ENCODE assay signal across 20 cellular contexts in the genomic region with DNA sequence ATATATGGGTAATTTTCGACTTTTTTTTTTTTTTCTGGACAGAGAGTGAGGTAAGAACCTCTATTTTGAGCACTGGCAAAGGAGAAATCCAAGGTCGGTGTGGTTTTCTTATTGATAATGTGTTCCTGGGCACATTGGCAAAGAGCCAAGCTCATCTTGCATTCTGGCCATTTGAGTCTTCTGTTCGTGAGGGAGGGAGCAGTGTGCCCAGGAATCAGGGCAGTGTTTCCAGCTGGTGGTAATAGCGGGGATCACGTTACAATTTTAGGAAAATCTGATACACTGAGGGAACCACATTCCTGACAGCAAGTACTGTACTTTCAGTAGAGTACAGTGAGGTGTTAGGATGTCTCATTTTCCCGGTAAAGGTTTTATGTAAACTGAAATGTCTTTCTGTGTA.
DNase-seq lines count a peak whose midpoint lies in the region; ATAC-seq and TF ChIP-seq lines count a peak whose summit lies in the region.
"Had no signal": no experiment of that assay in that cellular context is flagged by ENCODE, and none has a peak within 500 bp of the region (broad histone marks: within the 10 kb centered on the region; RNA-seq: fewer than 3 reads in every experiment).

No MANE protein-coding gene starts in this region.

- H3K4me3 ChIP-seq in WERI-Rb-1 (ENCODE audit: low read depth, low read length) (no peak overlapping the region), testis (no peak overlapping the region), MG63 (no peak overlapping the region)
- H3K4me3 ChIP-seq: A549, uterus had no signal

- DNase-seq in NCI-H2081 (lab: John Stamatoyannopoulos, UW) (peak; percentile 1 to 31), NCI-H2081 treated with DMSO at 0.1 percent for 48 hours (lab: John Stamatoyannopoulos, UW) (no peak), NCI-H345 (lab: John Stamatoyannopoulos, UW) (peak; percentile 60), WERI-Rb-1 (peak; percentile 6), testis (peak; percentile 59), MG63 (no peak)
- DNase-seq in activated naive CD4-positive, alpha-beta T cell treated with anti-CD3 and anti-CD28 coated beads for 36 hours: no peak
- DNase-seq: activated CD4-positive, alpha-beta T cell treated with anti-CD3 and anti-CD28 coated beads, Interleukin-2, amount 50 U/mL, for 1 hour; CD4-positive, alpha-beta memory T cell; dermis blood vessel endothelial cell; GOT3; mammary epithelial cell; NCI-H1694 treated with DMSO at 0.1 percent for 48 hours; uterus had no signal

- no peaks in the 10 kb centered on the region for H3K36me3 ChIP-seq in WERI-Rb-1
- no peaks in the 10 kb centered on the region for H3K36me3 ChIP-seq in testis (ENCODE audit: low read depth, missing control alignments)
- no peaks in the 10 kb centered on the region for H3K36me3 ChIP-seq in MG63
- H3K36me3 ChIP-seq: uterus had no signal

- CTCF ChIA-PET in activated naive CD4-positive, alpha-beta T cell treated with anti-CD3 and anti-CD28 coated beads for 36 hours (lab: Charles Lee): interaction anchor here (0.6 to 0.7 kb wide), 2 partner anchors 537 to 601 kb away, joined by 3 to 4 read pairs; no protein-coding TSS in a partner anchor

- no peaks in the 10 kb centered on the region for H3K9me3 ChIP-seq in WERI-Rb-1 (ENCODE audit: severe bottlenecking)
- H3K9me3 ChIP-seq in testis: no peaks in the 10 kb centered on the region
- H3K9me3 ChIP-seq in MG63: no peaks in the 10 kb centered on the region
- H3K9me3 ChIP-seq: A549, uterus had no signal

- H3K36me3 Mint-ChIP-seq in activated naive CD4-positive, alpha-beta T cell treated with anti-CD3 and anti-CD28 coated beads for 36 hours (ENCODE audit: low read depth): no peaks in the 10 kb centered on the region
- H3K36me3 Mint-ChIP-seq: activated naive CD4-positive, alpha-beta T cell treated with anti-CD3 and anti-CD28 coated beads, Interleukin-2, amount 50 U/mL, for 24 hours; brain; CD4-positive, alpha-beta memory T cell had no signal

- no peaks in the 10 kb centered on the region for H3K9me3 Mint-ChIP-seq in activated naive CD4-positive, alpha-beta T cell treated with anti-CD3 and anti-CD28 coated beads for 36 hours
- H3K9me3 Mint-ChIP-seq: activated naive CD4-positive, alpha-beta T cell treated with anti-CD3 and anti-CD28 coated beads, Interleukin-2, amount 50 U/mL, for 24 hours; brain; CD4-positive, alpha-beta memory T cell; nephron had no signal

- no peaks in the 10 kb centered on the region for H3K4me1 Mint-ChIP-seq in activated naive CD4-positive, alpha-beta T cell treated with anti-CD3 and anti-CD28 coated beads for 36 hours (ENCODE audit: low read depth)
- H3K4me1 Mint-ChIP-seq: activated naive CD4-positive, alpha-beta T cell treated with anti-CD3 and anti-CD28 coated beads, Interleukin-2, amount 50 U/mL, for 24 hours; CD4-positive, alpha-beta memory T cell had no signal

- H3K27ac ChIP-seq in WERI-Rb-1 (no peak overlapping the region), testis (no peak overlapping the region)
- H3K27ac ChIP-seq: A549, KMS-11, uterus had no signal

- no peak for ATAC-seq in GM19395 (IDR thresholded peaks at IDR 0.05; ENCODE audit: unreplicated experiment)
- ATAC-seq: A549 had no signal

- TF ChIP-seq CTCF in WERI-Rb-1 (IDR thresholded peaks at IDR 0.05; ENCODE audit: low read depth, low read length) (no peak), testis (IDR thresholded peaks at IDR 0.05) (no peak)

- WGBS in testis, 2 donors: 20 to 46% methylated on average over 6 of the region's 6 CpGs

- TF ChIP-seq POLR2A in testis (IDR thresholded peaks at IDR 0.05): no peak

- intact Hi-C loops in testis (cut with DNase I; ENCODE audit: low total_unique reads): no loop called here
- intact Hi-C loops in activated naive CD4-positive, alpha-beta T cell treated with anti-CD3 and anti-CD28 coated beads for 36 hours (cut with micrococcal nuclease): no loop called here

- no peak overlapping the region for H3K4me3 Mint-ChIP-seq in activated naive CD4-positive, alpha-beta T cell treated with anti-CD3 and anti-CD28 coated beads for 36 hours
- H3K4me3 Mint-ChIP-seq: activated naive CD4-positive, alpha-beta T cell treated with anti-CD3 and anti-CD28 coated beads, Interleukin-2, amount 50 U/mL, for 24 hours; brain; CD4-positive, alpha-beta memory T cell had no signal

- peaks cover 2% of the 10 kb centered on the region for H3K27me3 Mint-ChIP-seq in activated naive CD4-positive, alpha-beta T cell treated with anti-CD3 and anti-CD28 coated beads for 36 hours (ENCODE audit: low read depth)

- no peak overlapping the region for H3K27ac Mint-ChIP-seq in activated naive CD4-positive, alpha-beta T cell treated with anti-CD3 and anti-CD28 coated beads for 36 hours
- H3K27ac Mint-ChIP-seq: activated naive CD4-positive, alpha-beta T cell treated with anti-CD3 and anti-CD28 coated beads, Interleukin-2, amount 50 U/mL, for 24 hours; CD4-positive, alpha-beta memory T cell had no signal

- H3K27me3 ChIP-seq in WERI-Rb-1 (ENCODE audit: insufficient read depth, low read depth, severe bottlenecking) (peaks cover 3% of the 10 kb centered on the region), testis (no peaks in the 10 kb centered on the region), MG63 (peaks cover 8% of the 10 kb centered on the region; the same call in 1 of the 2 replicates)
- H3K27me3 ChIP-seq: uterus had no signal

- H3K4me1 ChIP-seq in testis: no peaks in the 10 kb centered on the region
- H3K4me1 ChIP-seq: A549, uterus had no signal

Comparison
In these comparisons a context has a peak if more than half of its experiments do, and no peak if none do; other contexts are left out.
1. DNase-seq: peak in NCI-H2081 (2 of 2), NCI-H345 (single experiment), WERI-Rb-1 (single experiment) and testis (single experiment); none in NCI-H2081 treated with DMSO at 0.1 percent for 48 hours (single experiment), activated naive CD4-positive, alpha-beta T cell treated with anti-CD3 and anti-CD28 coated beads for 36 hours (single experiment) and MG63 (single experiment).